ENCODE assay signal across 22 cellular contexts in the genomic region with DNA sequence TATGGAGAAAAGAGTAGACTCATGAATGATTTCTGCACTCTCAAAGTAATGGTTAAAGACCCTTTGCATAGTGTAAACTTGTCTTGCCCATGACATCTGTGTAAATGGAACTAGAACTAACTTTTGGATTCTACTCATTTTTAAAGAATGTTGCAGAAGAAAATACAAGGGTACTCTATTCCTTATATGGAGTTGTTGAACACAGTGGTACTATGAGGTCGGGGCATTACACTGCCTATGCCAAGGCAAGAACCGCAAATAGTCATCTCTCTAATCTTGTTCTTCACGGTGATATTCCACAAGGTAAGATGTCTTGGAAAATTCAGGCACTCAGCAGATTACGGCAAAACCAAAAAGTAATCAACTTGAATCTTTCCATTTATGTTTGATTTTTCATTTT. TPM values are rescaled to one million over a fixed set of nuclear protein-coding genes. Genes with fewer than 3 reads are reported as not detected.
A peak's percentile ranks its signal among the peaks of the same experiment; 100 is the strongest.
DNase-seq lines count a peak whose midpoint lies in the region; ATAC-seq and TF ChIP-seq lines count a peak whose summit lies in the region.
"Had no signal": no experiment of that assay in that cellular context is flagged by ENCODE, and none has a peak within 500 bp of the region (broad histone marks: within the 10 kb centered on the region; RNA-seq: fewer than 3 reads in every experiment).

No MANE protein-coding gene starts in this region.

- WGBS in mesendoderm (ENCODE audit: extremely low coverage, insufficient coverage, low lambda C conversion rate): no CpG with 5 or more reads among the region's 4 CpGs

- H4K5ac ChIP-seq in mesendoderm (ENCODE audit: low read length): no peak overlapping the region

- H2AK5ac ChIP-seq in mesendoderm (ENCODE audit: low read length): no peak overlapping the region

- no peak overlapping the region for H4K8ac ChIP-seq in mesendoderm (ENCODE audit: low read depth, low read length)

- no peaks in the 10 kb centered on the region for H3K4me1 Mint-ChIP-seq in CD8-positive, alpha-beta T cell (ENCODE audit: low read depth)
- no peaks in the 10 kb centered on the region for H3K4me1 Mint-ChIP-seq in progenitor cell of endocrine pancreas (ENCODE audit: low read depth)

- no peak overlapping the region for H2BK120ac ChIP-seq in mesendoderm (ENCODE audit: low read depth, low read length)

- H3K27ac ChIP-seq in CD8-positive, alpha-beta T cell (ENCODE audit: low read depth, low read length): no peak overlapping the region
- H3K27ac ChIP-seq in HUES48 (ENCODE audit: low read depth, low read length) (peak overlapping the region; percentile 25), mesendoderm (ENCODE audit: low read depth, low read length) (no peak overlapping the region)
- H3K27ac ChIP-seq: lower lobe of right lung, prostate gland, transverse colon had no signal

- no peak overlapping the region for H3K9ac ChIP-seq in HUES48 (ENCODE audit: low read depth, low read length)
- no peak overlapping the region for H3K9ac ChIP-seq in mesendoderm (ENCODE audit: low read length)

- H3K23ac ChIP-seq in mesendoderm (ENCODE audit: low read length): no peak overlapping the region

- H3K36me3 ChIP-seq in CD8-positive, alpha-beta T cell (ENCODE audit: insufficient read depth, low read length): peaks cover 64% of the 10 kb centered on the region
- H3K36me3 ChIP-seq in HUES48 (ENCODE audit: control insufficient read depth, insufficient read depth, low read length) (peaks cover 90% of the 10 kb centered on the region), mesendoderm (ENCODE audit: control insufficient read depth, insufficient read depth, low read length) (peaks cover 7% of the 10 kb centered on the region)

- no peaks in the 10 kb centered on the region for H3K9me3 Mint-ChIP-seq in CD8-positive, alpha-beta T cell
- H3K9me3 Mint-ChIP-seq in progenitor cell of endocrine pancreas (ENCODE audit: low read depth): no peaks in the 10 kb centered on the region
- H3K9me3 Mint-ChIP-seq: natural killer cell treated with Interleukin-12 subunit alpha and Interleukin-12 subunit beta and Interleukin-15 and Interleukin-18, amount 100 ng/mL, for 72 hours; T-helper 2 cell treated with Interferon-gamma antibody and Interleukin-4, amounts not matched to agents 5 μg/mL and 100 μg/mL, for 36 hours had no signal

- H3K9me3 ChIP-seq in CD8-positive, alpha-beta T cell (ENCODE audit: low read length): no peaks in the 10 kb centered on the region
- H3K9me3 ChIP-seq in HUES48 (ENCODE audit: control insufficient read depth, insufficient read depth, low read length): no peaks in the 10 kb centered on the region
- H3K9me3 ChIP-seq: HAP-1, lower lobe of right lung, prostate gland, spleen, transverse colon had no signal

- H2BK15ac ChIP-seq in mesendoderm (replicated peaks; ENCODE audit: low read depth): no peak overlapping the region

- no peak for ATAC-seq in CD8-positive, alpha-beta T cell
- ATAC-seq: activated CD4-positive, CD25-positive, alpha-beta regulatory T cell treated with anti-CD3 and anti-CD28 coated beads, Interleukin-2, amount 50 U/mL, for 24 hours; lower lobe of right lung; Right ventricle myocardium inferior had no signal

- no peaks in the 10 kb centered on the region for H3K27me3 Mint-ChIP-seq in CD8-positive, alpha-beta T cell (ENCODE audit: low read depth)
- no peaks in the 10 kb centered on the region for H3K27me3 Mint-ChIP-seq in progenitor cell of endocrine pancreas
- H3K27me3 Mint-ChIP-seq: natural killer cell treated with Interleukin-12 subunit alpha and Interleukin-12 subunit beta and Interleukin-15 and Interleukin-18, amount 100 ng/mL, for 72 hours had no signal

- H3K4ac ChIP-seq in mesendoderm (ENCODE audit: low read depth, low read length): no peak overlapping the region

- no peaks in the 10 kb centered on the region for H3K4me1 ChIP-seq in CD8-positive, alpha-beta T cell (ENCODE audit: insufficient read depth, low read length)
- H3K4me1 ChIP-seq in HUES48 (ENCODE audit: control insufficient read depth, insufficient read depth, low read length) (no peaks in the 10 kb centered on the region), mesendoderm (ENCODE audit: control insufficient read depth, low read depth, low read length) (no peaks in the 10 kb centered on the region)
- H3K4me1 ChIP-seq: lower lobe of right lung, prostate gland had no signal

- no peak overlapping the region for H2BK5ac ChIP-seq in mesendoderm (ENCODE audit: low read length)

- CTCF ChIA-PET in CD8-positive, alpha-beta T cell (lab: Charles Lee): no interaction called here

- peaks cover 33% of the 10 kb centered on the region for H3K36me3 Mint-ChIP-seq in CD8-positive, alpha-beta T cell
- H3K36me3 Mint-ChIP-seq in progenitor cell of endocrine pancreas (ENCODE audit: insufficient read depth): peaks cover 15% of the 10 kb centered on the region

- H3K79me2 ChIP-seq in mesendoderm (ENCODE audit: control insufficient read depth, insufficient read depth, low read length): no peaks in the 10 kb centered on the region

- no peak for TF ChIP-seq CTCF in CD8-positive, alpha-beta T cell (IDR thresholded peaks at IDR 0.05)
- TF ChIP-seq CTCF in progenitor cell of endocrine pancreas (IDR thresholded peaks at IDR 0.05; ENCODE audit: unreplicated experiment): no peak

- H3K27ac Mint-ChIP-seq in CD8-positive, alpha-beta T cell: peak overlapping the region; percentile 6
- H3K27ac Mint-ChIP-seq in progenitor cell of endocrine pancreas: peak overlapping the region; percentile 9
- H3K27ac Mint-ChIP-seq: natural killer cell treated with Interleukin-12 subunit alpha and Interleukin-12 subunit beta and Interleukin-15 and Interleukin-18, amount 100 ng/mL, for 72 hours; T-helper 2 cell treated with Interferon-gamma antibody and Interleukin-4, amounts not matched to agents 5 μg/mL and 100 μg/mL, for 36 hours had no signal

- POLR2A ChIA-PET in CD8-positive, alpha-beta T cell (lab: Charles Lee): no interaction called here

- no peak overlapping the region for H3K4me3 ChIP-seq in CD8-positive, alpha-beta T cell (ENCODE audit: low read depth, low read length)
- H3K4me3 ChIP-seq in HUES48 (ENCODE audit: low read depth, low read length): no peak overlapping the region
- no peak overlapping the region for H3K4me3 ChIP-seq in mesendoderm (ENCODE audit: low read length)
- H3K4me3 ChIP-seq: HAP-1, lower lobe of right lung, prostate gland, spleen, transverse colon had no signal

- no peaks in the 10 kb centered on the region for H3K79me1 ChIP-seq in mesendoderm (ENCODE audit: low read length)

- no peak for DNase-seq in CD8-positive, alpha-beta T cell
- peak; percentile 39 for DNase-seq in astrocyte of the hippocampus (ENCODE audit: low read depth, low spot score)
- no peak for DNase-seq in progenitor cell of endocrine pancreas (ENCODE audit: low spot score, unreplicated experiment)
- DNase-seq in G401 (ENCODE audit: low spot score): no peak
- DNase-seq in mesendoderm: no peak
- DNase-seq in nucleus accumbens (lab: John Stamatoyannopoulos, UW): no peak
- DNase-seq: anterior cingulate cortex, C1 segment of cervical spinal cord, DMS153, head of caudate nucleus, lower lobe of right lung, NCI-H1694, NCI-H345, spleen, transverse colon had no signal

- H3K27me3 ChIP-seq in CD8-positive, alpha-beta T cell (ENCODE audit: insufficient read depth, low read length): no peaks in the 10 kb centered on the region
- H3K27me3 ChIP-seq in HUES48 (ENCODE audit: control insufficient read depth, insufficient read depth, low read length) (no peaks in the 10 kb centered on the region), mesendoderm (ENCODE audit: insufficient read depth, low read length, poor library complexity) (no peaks in the 10 kb centered on the region)
- H3K27me3 ChIP-seq: spleen, transverse colon had no signal

- H3K4me3 Mint-ChIP-seq in CD8-positive, alpha-beta T cell: no peak overlapping the region
- H3K4me3 Mint-ChIP-seq in progenitor cell of endocrine pancreas (ENCODE audit: low read depth): no peak overlapping the region
- H3K4me3 Mint-ChIP-seq: natural killer cell treated with Interleukin-12 subunit alpha and Interleukin-12 subunit beta and Interleukin-15 and Interleukin-18, amount 100 ng/mL, for 72 hours; T-helper 2 cell treated with Interferon-gamma antibody and Interleukin-4, amounts not matched to agents 5 μg/mL and 100 μg/mL, for 36 hours had no signal

- in situ Hi-C loops in G401 (cut with HindIII; ENCODE audit: low sequenced_read_pairs): loop anchor here (25.0 kb wide), 1 partner anchor 91 kb away; no protein-coding TSS in a partner anchor

- H3K18ac ChIP-seq in mesendoderm (ENCODE audit: low read length): no peak overlapping the region

- intact Hi-C loops in CD8-positive, alpha-beta T cell (cut with DNase I, micrococcal nuclease): no loop called here

- H3K56ac ChIP-seq in mesendoderm (ENCODE audit: low read length): no peak overlapping the region

- H3K4me2 ChIP-seq in mesendoderm (ENCODE audit: low read length): no peak overlapping the region

RNA-seq across cellular contexts. Expression of gene CCT8, which starts 19.8 kb away (rescaled TPM):
- total RNA-seq in CD8-positive, alpha-beta T cell: 100 to 1,000 TPM; 104 to 116 TPM
- total RNA-seq in progenitor cell of endocrine pancreas: 208 and 223 TPM in 2 replicates
- 1,037 and 1,164 TPM in 2 replicates for total RNA-seq in G401 (2014; rRNA removed; shearing (Covaris generic))
- 356 TPM for polyA plus RNA-seq in mesendoderm (2013, experiment 1 of 2)
- 349 TPM for polyA plus RNA-seq in mesendoderm (2013, experiment 2 of 2)

RNA-seq across cellular contexts. Expression of gene USP16, which starts 29.2 kb away (rescaled TPM):
- 10 to 100 TPM; 84.8 to 91.2 TPM for total RNA-seq in CD8-positive, alpha-beta T cell
- total RNA-seq in progenitor cell of endocrine pancreas: 32.5 and 33.9 TPM in 2 replicates
- total RNA-seq in G401 (2014; rRNA removed; shearing (Covaris generic)): 36.2 and 46.4 TPM in 2 replicates
- 28.7 TPM for polyA plus RNA-seq in mesendoderm (2013, experiment 1 of 2)
- 28.7 TPM for polyA plus RNA-seq in mesendoderm (2013, experiment 2 of 2)

RNA-seq across cellular contexts. Expression of gene RWDD2B, which starts 34.5 kb away (rescaled TPM):
- total RNA-seq in CD8-positive, alpha-beta T cell: 1 to 10 TPM in 1 of 2 experiments, under 1 TPM in 1; 0.97 to 1.2 TPM
- 9.3 TPM in 2 replicates for total RNA-seq in progenitor cell of endocrine pancreas
- 1.2 and 5.5 TPM in 2 replicates for total RNA-seq in G401 (2014; rRNA removed; shearing (Covaris generic))
- polyA plus RNA-seq in mesendoderm (2013, experiment 1 of 2): 3.0 TPM
- 2.8 TPM for polyA plus RNA-seq in mesendoderm (2013, experiment 2 of 2)
